ENCODE assay signal across 9 cellular contexts in genomic region chr19:45927565-45928261, GRCh38. TPM values are rescaled to one million over a fixed set of nuclear protein-coding genes. Genes with fewer than 3 reads are reported as not detected.
DNase-seq lines count a peak whose midpoint lies in the region; ATAC-seq and TF ChIP-seq lines count a peak whose summit lies in the region.
"Had no signal": no experiment of that assay in that cellular context is flagged by ENCODE, and none has a peak within 500 bp of the region (broad histone marks: within the 10 kb centered on the region; RNA-seq: fewer than 3 reads in every experiment).

No MANE protein-coding gene starts in this region.

- H2BK12ac ChIP-seq in trophoblast cell (ENCODE audit: low read length) = no peak overlapping the region

- H2AFZ ChIP-seq in trophoblast cell (ENCODE audit: insufficient read depth, low read length, poor library complexity) = no peak overlapping the region

- peak overlapping the region; percentile 16 for H4K12ac ChIP-seq in trophoblast cell (ENCODE audit: low read depth, low read length)

- H2AK5ac ChIP-seq in trophoblast cell (ENCODE audit: low read length) = no peak overlapping the region

- peak overlapping the region; percentile 13 for H4K91ac ChIP-seq in trophoblast cell (ENCODE audit: low read depth, low read length)

- no CpG with 5 or more reads among the region's 33 CpGs for WGBS in trophoblast cell (ENCODE audit: extremely low coverage, insufficient coverage, insufficient read length)
- 11 to 13% methylated on average over 23 to 27 of the region's 33 CpGs for WGBS in upper lobe of left lung, 2 donors

- peaks cover 3% of the 10 kb centered on the region for H3K79me1 ChIP-seq in trophoblast cell (ENCODE audit: low read length)

- no peak overlapping the region for H3K27ac ChIP-seq in CD4-positive, CD25-positive, alpha-beta regulatory T cell (ENCODE audit: insufficient read depth, low read length, poor library complexity, severe bottlenecking)
- H3K27ac ChIP-seq in SJSA1 (peak overlapping the region; percentile 40; the same call in 1 of the 2 replicates), trophoblast cell (ENCODE audit: low read depth, low read length) (no peak overlapping the region), upper lobe of left lung (no peak overlapping the region)

- H3K4me2 ChIP-seq in trophoblast cell (ENCODE audit: low read length) = peak overlapping the region; percentile 52

- H3K4me3 ChIP-seq in CD4-positive, CD25-positive, alpha-beta regulatory T cell (ENCODE audit: low read depth, low read length) = no peak overlapping the region
- H3K4me3 ChIP-seq in SJSA1 (peak overlapping the region; percentile 31), trophoblast cell (ENCODE audit: low read depth, low read length) (no peak overlapping the region), upper lobe of left lung (no peak overlapping the region)

- TF ChIP-seq CTCF in GM20000 (IDR thresholded peaks at IDR 0.05; ENCODE audit: extremely low read depth, missing control alignments) (no peak), upper lobe of left lung (IDR thresholded peaks at IDR 0.05) (no peak)

- H3K27me3 Mint-ChIP-seq in CD4-positive, CD25-positive, alpha-beta regulatory T cell = peaks cover 25% of the 10 kb centered on the region

- intact Hi-C loops in head of caudate nucleus (cut with DNase I) = no loop called here

- no peak overlapping the region for H3K18ac ChIP-seq in trophoblast cell (ENCODE audit: low read length)

- ATAC-seq in CD4-positive, CD25-positive, alpha-beta regulatory T cell (ENCODE audit: low read depth in 2 of 2) = peak; percentile 95 to 99
- peak; percentile 75 to 92 for ATAC-seq in upper lobe of left lung (ENCODE audit: low FRiP score in 2 of 2)

- H3K27me3 ChIP-seq in CD4-positive, CD25-positive, alpha-beta regulatory T cell (ENCODE audit: control insufficient read depth, insufficient read depth, low read length) = no peaks in the 10 kb centered on the region
- H3K27me3 ChIP-seq in SJSA1 (replicated peaks) = no peaks in the 10 kb centered on the region
- no peaks in the 10 kb centered on the region for H3K27me3 ChIP-seq in trophoblast cell (ENCODE audit: insufficient read depth, low read length)
- H3K27me3 ChIP-seq in upper lobe of left lung = no peaks in the 10 kb centered on the region

- peak; percentile 82 to 96 (median 88) for DNase-seq in CD4-positive, CD25-positive, alpha-beta regulatory T cell
- DNase-seq in GM20000 (ENCODE audit: low spot score) (peak; percentile 97), NCI-H1048 (lab: John Stamatoyannopoulos, UW) (peak; percentile 87), SJSA1 (ENCODE audit: low read depth in 1 of 2, low spot score in 2 of 2) (peak; percentile 80 to 94), head of caudate nucleus (peak; percentile 84 to 97 (median 92)), trophoblast cell (peak; percentile 95 to 99), upper lobe of left lung (peak; percentile 85 to 92)
- DNase-seq in activated naive CD4-positive, alpha-beta T cell (lab: John Stamatoyannopoulos, UW) = peak; percentile 61 to 82 (median 68)

- no peak for TF ChIP-seq EP300 in upper lobe of left lung (IDR thresholded peaks at IDR 0.05)

- no peaks in the 10 kb centered on the region for H3K79me2 ChIP-seq in trophoblast cell (ENCODE audit: control insufficient read depth, insufficient read depth, low read length, poor library complexity)

- peaks cover 0 to 10% (median 7%) of the 10 kb centered on the region in 4 donors for H3K4me1 Mint-ChIP-seq in CD4-positive, CD25-positive, alpha-beta regulatory T cell

- peak overlapping the region in 3 of 4 donors; percentile 21 to 44 (median 36) for H3K4me3 Mint-ChIP-seq in CD4-positive, CD25-positive, alpha-beta regulatory T cell

- no peaks in the 10 kb centered on the region for H3K9me3 ChIP-seq in CD4-positive, CD25-positive, alpha-beta regulatory T cell (ENCODE audit: control insufficient read depth in 2 of 2, low read length in 2 of 2)
- no peaks in the 10 kb centered on the region for H3K9me3 ChIP-seq in SJSA1 (replicated peaks)
- H3K9me3 ChIP-seq in trophoblast cell (ENCODE audit: insufficient read depth, low read depth, low read length) = no peaks in the 10 kb centered on the region
- H3K9me3 ChIP-seq in upper lobe of left lung = no peaks in the 10 kb centered on the region

- H3K14ac ChIP-seq in trophoblast cell (ENCODE audit: low read length) = no peak overlapping the region

- no peak overlapping the region for H3K4ac ChIP-seq in trophoblast cell (ENCODE audit: low read depth, low read length)

- peak overlapping the region in 1 of 3 donors; percentile 38 for H3K27ac Mint-ChIP-seq in CD4-positive, CD25-positive, alpha-beta regulatory T cell

- no peak overlapping the region for H2BK5ac ChIP-seq in trophoblast cell (ENCODE audit: low read depth, low read length, poor library complexity)

- H3K4me1 ChIP-seq in CD4-positive, CD25-positive, alpha-beta regulatory T cell (ENCODE audit: control insufficient read depth, insufficient read depth, low read length, poor library complexity, severe bottlenecking) = peaks cover 6% of the 10 kb centered on the region
- H3K4me1 ChIP-seq in SJSA1 (replicated peaks) (peaks cover 10% of the 10 kb centered on the region), trophoblast cell (ENCODE audit: control insufficient read depth in 1 of 2, insufficient read depth in 2 of 2, low read length in 2 of 2) (peaks cover 5 to 9% of the 10 kb centered on the region in 2 experiments), upper lobe of left lung (peaks cover 6 to 8% (median 7%) of the 10 kb centered on the region in 4 donors)

- H3K23ac ChIP-seq in trophoblast cell (ENCODE audit: low read length) = no peak overlapping the region

- no peak overlapping the region for H2BK120ac ChIP-seq in trophoblast cell (ENCODE audit: insufficient read depth, low read length, poor library complexity)

- H3K36me3 ChIP-seq in CD4-positive, CD25-positive, alpha-beta regulatory T cell (ENCODE audit: control insufficient read depth, insufficient read depth, low read length) = no peaks in the 10 kb centered on the region
- H3K36me3 ChIP-seq in SJSA1 (no peaks in the 10 kb centered on the region), trophoblast cell (ENCODE audit: control insufficient read depth in 1 of 2, insufficient read depth in 2 of 2, low read length in 2 of 2) (no peaks in the 10 kb centered on the region), upper lobe of left lung (no peaks in the 10 kb centered on the region)

- no peaks in the 10 kb centered on the region for H3K36me3 Mint-ChIP-seq in CD4-positive, CD25-positive, alpha-beta regulatory T cell

- H3K9ac ChIP-seq in trophoblast cell (ENCODE audit: low read length) = no peak overlapping the region

- H4K8ac ChIP-seq in trophoblast cell (ENCODE audit: low read depth, low read length) = peak overlapping the region; percentile 39

- no peak for TF ChIP-seq POLR2A in upper lobe of left lung (IDR thresholded peaks at IDR 0.05)

- H3K9me3 Mint-ChIP-seq in CD4-positive, CD25-positive, alpha-beta regulatory T cell = no peaks in the 10 kb centered on the region

RNA-seq across cellular contexts. Expression of gene NANOS2, which starts 13.1 kb away (rescaled TPM):
- total RNA-seq in CD4-positive, CD25-positive, alpha-beta regulatory T cell = not detected
- not detected for polyA plus RNA-seq in CD4-positive, CD25-positive, alpha-beta regulatory T cell
- not detected in 2 replicates for total RNA-seq in SJSA1 (2014; rRNA removed; shearing (Covaris generic))
- not detected in 2 replicates for polyA plus RNA-seq in trophoblast cell (2013)
- not detected for total RNA-seq in upper lobe of left lung
- polyA plus RNA-seq: adipose tissue had no signal

RNA-seq across cellular contexts. Expression of gene MYPOP, which starts 25.3 kb away (rescaled TPM):
- 8.7 TPM for total RNA-seq in CD4-positive, CD25-positive, alpha-beta regulatory T cell
- under 1 TPM in 3 of 4 donors, not detected in 1; 0.17 to 0.44 (median 0.20) TPM for polyA plus RNA-seq in CD4-positive, CD25-positive, alpha-beta regulatory T cell
- total RNA-seq in SJSA1 (2014; rRNA removed; shearing (Covaris generic)) = 1.3 and 1.4 TPM in 2 replicates
- 20.7 and 21.0 TPM in 2 replicates for polyA plus RNA-seq in trophoblast cell (2013)
- total RNA-seq in upper lobe of left lung = 10 to 100 TPM in 2 of 6 donors, 1 to 10 TPM in 4; 2.3 to 13.6 (median 9.2) TPM

RNA-seq across cellular contexts. Expression of gene IRF2BP1, which starts 41.8 kb away (rescaled TPM):
- total RNA-seq in CD4-positive, CD25-positive, alpha-beta regulatory T cell = 21.2 TPM
- 1 to 10 TPM; 4.5 to 6.4 (median 5.4) TPM for polyA plus RNA-seq in CD4-positive, CD25-positive, alpha-beta regulatory T cell
- total RNA-seq in SJSA1 (2014; rRNA removed; shearing (Covaris generic)) = 42.9 and 50.1 TPM in 2 replicates
- polyA plus RNA-seq in trophoblast cell (2013) = 9.5 and 9.8 TPM in 2 replicates
- total RNA-seq in upper lobe of left lung = 10 to 100 TPM; 23.2 to 36.5 (median 30.5) TPM

RNA-seq across cellular contexts. Expression of gene NOVA2, which starts 46.0 kb away (rescaled TPM):
- total RNA-seq in CD4-positive, CD25-positive, alpha-beta regulatory T cell = not detected
- not detected for polyA plus RNA-seq in CD4-positive, CD25-positive, alpha-beta regulatory T cell
- not detected in 2 replicates for total RNA-seq in SJSA1 (2014; rRNA removed; shearing (Covaris generic))
- polyA plus RNA-seq in trophoblast cell (2013) = under 0.01 and 0.01 TPM in 2 replicates
- 10 to 100 TPM in 4 of 6 donors, 1 to 10 TPM in 2; 4.7 to 19.0 (median 13.9) TPM for total RNA-seq in upper lobe of left lung
